In the genomic region with DNA sequence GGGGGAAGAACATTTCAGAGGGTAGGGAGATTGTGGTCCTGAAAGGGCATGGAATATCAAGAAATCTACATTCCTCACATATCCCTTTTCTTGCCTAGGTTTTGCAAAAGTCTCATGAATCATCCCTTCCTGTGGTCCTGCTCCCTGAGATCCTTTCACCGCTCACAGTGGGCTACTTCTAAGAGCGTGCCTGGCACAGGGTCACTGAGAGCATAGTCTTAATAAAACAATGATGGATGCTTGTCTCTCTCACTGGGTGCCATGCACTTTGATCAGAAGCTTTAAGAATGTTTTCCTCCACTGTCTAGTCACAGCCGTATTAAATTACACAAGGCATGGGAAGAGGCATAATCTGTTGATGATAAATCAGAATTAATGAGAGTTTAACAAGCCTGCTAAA, we compare ENCODE assay signal across 19 cellular contexts.
DNase-seq lines count a peak whose midpoint lies in the region; ATAC-seq and TF ChIP-seq lines count a peak whose summit lies in the region.
"Had no signal": no experiment of that assay in that cellular context is flagged by ENCODE, and none has a peak within 500 bp of the region (broad histone marks: within the 10 kb centered on the region; RNA-seq: fewer than 3 reads in every experiment).

No MANE protein-coding gene starts in this region.

- H3K36me3 Mint-ChIP-seq in endodermal cell (ENCODE audit: low read depth) = no peaks in the 10 kb centered on the region
- H3K36me3 Mint-ChIP-seq: CD4-positive, alpha-beta memory T cell had no signal

- no peak for ATAC-seq in GM21515 (IDR thresholded peaks at IDR 0.05; ENCODE audit: unreplicated experiment)

- no peaks in the 10 kb centered on the region for H3K9me3 Mint-ChIP-seq in endodermal cell

- H3K4me3 Mint-ChIP-seq in endodermal cell = no peak overlapping the region
- H3K4me3 Mint-ChIP-seq: CD4-positive, alpha-beta memory T cell had no signal

- H3K27me3 ChIP-seq in endodermal cell (ENCODE audit: control insufficient read depth, insufficient read depth, low read length, poor library complexity, severe bottlenecking) = no peaks in the 10 kb centered on the region
- H3K27me3 ChIP-seq: MG63, Peyer's patch had no signal

- no peaks in the 10 kb centered on the region for H3K36me3 ChIP-seq in endodermal cell (ENCODE audit: control insufficient read depth, insufficient read depth, low read length)
- H3K36me3 ChIP-seq: MG63, Peyer's patch had no signal

- WGBS in endodermal cell (ENCODE audit: insufficient coverage in 1 of 2, insufficient read length in 1 of 2), 2 experiments = 23 to 41% methylated on average over 2 to 3 of the region's 3 CpGs

- no peaks in the 10 kb centered on the region for H3K9me3 ChIP-seq in endodermal cell (ENCODE audit: control insufficient read depth, low read length)
- H3K9me3 ChIP-seq: MG63, Peyer's patch had no signal

- peak overlapping the region; percentile 2 for H3K9ac ChIP-seq in endodermal cell (ENCODE audit: extremely low read depth, low read length, poor library complexity, severe bottlenecking)

- H3K27me3 Mint-ChIP-seq in endodermal cell (ENCODE audit: insufficient read depth) = peaks cover 3% of the 10 kb centered on the region

- peak overlapping the region; percentile 28 for H3K27ac Mint-ChIP-seq in endodermal cell
- H3K27ac Mint-ChIP-seq: CD4-positive, alpha-beta memory T cell had no signal

- no peak overlapping the region for H3K27ac ChIP-seq in endodermal cell (ENCODE audit: low read depth, low read length)
- H3K27ac ChIP-seq: 22Rv1, Peyer's patch had no signal

- TF ChIP-seq CTCF in endodermal cell (conservative IDR thresholded peaks at IDR 0.05) = no peak
- no peak for TF ChIP-seq CTCF in retinal pigment epithelial cell (conservative IDR thresholded peaks at IDR 0.05; ENCODE audit: low read depth, low read length)

- H3K4me1 ChIP-seq in endodermal cell (ENCODE audit: control insufficient read depth, insufficient read depth, low read length) = peaks cover 14% of the 10 kb centered on the region
- H3K4me1 ChIP-seq: Peyer's patch had no signal

- H3K4me3 ChIP-seq in endodermal cell (ENCODE audit: low read length) = peak overlapping the region; percentile 24
- no peak overlapping the region for H3K4me3 ChIP-seq in retinal pigment epithelial cell (ENCODE audit: low read length)
- H3K4me3 ChIP-seq: MG63, Peyer's patch had no signal

- DNase-seq in NCI-H748 (lab: John Stamatoyannopoulos, UW; ENCODE audit: unreplicated experiment) = peak; percentile 8
- DNase-seq in NCI-H748 treated with DMSO at 0.1 percent for 48 hours (lab: John Stamatoyannopoulos, UW) = no peak
- DNase-seq in M059J (ENCODE audit: low read depth) = peak; percentile 10
- DNase-seq in endodermal cell = peak; percentile 65
- DNase-seq in retinal pigment epithelial cell (ENCODE audit: low read depth) = peak; percentile 25
- no peak for DNase-seq in NCI-H510A (lab: John Stamatoyannopoulos, UW)
- DNase-seq in activated gamma-delta T cell treated with Interleukin-2 at 50 U/mL for 16 hours = no peak
- DNase-seq: CD4-positive, alpha-beta memory T cell; DMS153; Karpas-422; MG63; NCI-H1048; NCI-H146; NCI-H2029 treated with DMSO at 0.1 percent for 48 hours; NCI-H2171 treated with DMSO at 0.1 percent for 48 hours; Peyer's patch; Right ventricle myocardium superior had no signal

- H3K4me1 Mint-ChIP-seq in endodermal cell = peaks cover 35% of the 10 kb centered on the region
- H3K4me1 Mint-ChIP-seq: CD4-positive, alpha-beta memory T cell had no signal

Comparison
In these comparisons a context has a peak if more than half of its experiments do, and no peak if none do; other contexts are left out.
1. DNase-seq: peak in NCI-H748 (single experiment), M059J (single experiment), endodermal cell (single experiment) and retinal pigment epithelial cell (single experiment); none in NCI-H748 treated with DMSO at 0.1 percent for 48 hours (single experiment), NCI-H510A (single experiment) and activated gamma-delta T cell treated with Interleukin-2 at 50 U/mL for 16 hours (single experiment).